12 cellular contexts compared by ENCODE assay signal in the genomic region with DNA sequence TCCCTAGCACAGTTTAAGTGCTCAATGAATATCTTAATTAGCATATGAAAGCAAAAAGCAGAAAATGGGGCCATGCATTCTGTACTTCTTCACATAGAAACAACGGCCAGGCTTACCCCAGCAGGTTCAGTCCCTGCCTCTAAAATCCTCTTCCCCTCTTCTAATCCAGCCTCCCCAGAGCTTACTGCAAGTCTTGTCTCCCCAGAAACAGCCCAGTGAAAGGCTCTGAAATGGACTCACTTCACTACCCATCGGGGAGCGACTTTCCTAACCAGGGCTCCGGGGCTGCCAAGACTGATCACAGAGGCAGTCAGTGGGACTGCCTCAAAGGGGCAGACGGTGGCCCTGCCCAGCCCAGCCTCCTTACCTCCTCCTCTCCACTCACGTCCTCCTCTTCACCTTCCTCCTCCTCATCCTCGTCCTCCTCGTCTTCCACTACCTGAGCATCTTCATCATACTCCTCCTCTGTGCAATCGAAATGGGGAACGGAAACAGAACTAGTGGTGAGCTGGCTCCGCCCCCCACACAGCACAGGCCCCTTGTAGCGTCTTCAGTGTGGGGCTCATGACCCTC. TPM values are rescaled to one million over a fixed set of nuclear protein-coding genes. Genes with fewer than 3 reads are reported as not detected.
DNase-seq lines count a peak whose midpoint lies in the region; ATAC-seq lines count a peak whose summit lies in the region.
"Had no signal": no experiment of that assay in that cellular context is flagged by ENCODE, and none has a peak within 500 bp of the region (broad histone marks: within the 10 kb centered on the region; RNA-seq: fewer than 3 reads in every experiment).

No MANE protein-coding gene starts in this region.

- no peak overlapping the region for H3K4me3 ChIP-seq in subcutaneous abdominal adipose tissue (ENCODE audit: low read depth in 1 of 5, low read length in 5 of 5)

- peaks cover 6 to 21% (median 12%) of the 10 kb centered on the region in 5 donors for H3K4me1 ChIP-seq in subcutaneous abdominal adipose tissue (ENCODE audit: control insufficient read depth in 5 of 5, insufficient read depth in 5 of 5, low read length in 5 of 5)

- H3K9me3 Mint-ChIP-seq in activated T-cell treated with anti-CD3 and anti-CD28 coated beads, Interleukin-2, amount 50 U/mL, for 4 hours, result no peaks in the 10 kb centered on the region
- H3K9me3 Mint-ChIP-seq in activated CD4-positive, alpha-beta memory T cell treated with anti-CD3 and anti-CD28 coated beads for 36 hours, result no peaks in the 10 kb centered on the region
- H3K9me3 Mint-ChIP-seq in immature natural killer cell, result no peaks in the 10 kb centered on the region

- peaks cover 30% of the 10 kb centered on the region for H3K4me1 Mint-ChIP-seq in activated T-cell treated with anti-CD3 and anti-CD28 coated beads, Interleukin-2, amount 50 U/mL, for 4 hours (ENCODE audit: low read depth)
- H3K4me1 Mint-ChIP-seq in activated CD4-positive, alpha-beta memory T cell treated with anti-CD3 and anti-CD28 coated beads for 36 hours (ENCODE audit: low read depth), result peaks cover 23% of the 10 kb centered on the region
- peaks cover 68 to 76% of the 10 kb centered on the region in 2 donors for H3K4me1 Mint-ChIP-seq in immature natural killer cell

- peak overlapping the region; percentile 19 for H3K4me3 Mint-ChIP-seq in activated T-cell treated with anti-CD3 and anti-CD28 coated beads, Interleukin-2, amount 50 U/mL, for 4 hours
- H3K4me3 Mint-ChIP-seq in activated CD4-positive, alpha-beta memory T cell treated with anti-CD3 and anti-CD28 coated beads for 36 hours, result no peak overlapping the region
- H3K4me3 Mint-ChIP-seq in immature natural killer cell, result peak overlapping the region; percentile 48 to 78 (median 75)

- intact Hi-C loops in activated CD4-positive, alpha-beta memory T cell treated with anti-CD3 and anti-CD28 coated beads for 36 hours (cut with micrococcal nuclease), result loop anchor here (1.0 kb wide), 5 partner anchors 9 to 94 kb away; no protein-coding TSS in a partner anchor

- H3K9ac ChIP-seq in subcutaneous abdominal adipose tissue (ENCODE audit: low read length in 5 of 5), result no peak overlapping the region

- H3K27me3 Mint-ChIP-seq in activated T-cell treated with anti-CD3 and anti-CD28 coated beads, Interleukin-2, amount 50 U/mL, for 4 hours (ENCODE audit: low read depth), result no peaks in the 10 kb centered on the region
- no peaks in the 10 kb centered on the region for H3K27me3 Mint-ChIP-seq in activated CD4-positive, alpha-beta memory T cell treated with anti-CD3 and anti-CD28 coated beads for 36 hours
- H3K27me3 Mint-ChIP-seq in immature natural killer cell (ENCODE audit: low read depth in 3 of 3), result peaks cover 0 to 4% (median 4%) of the 10 kb centered on the region in 3 donors

- H3K27ac ChIP-seq in subcutaneous abdominal adipose tissue (ENCODE audit: low read depth, low read length), result peak overlapping the region; percentile 55

- H3K27ac Mint-ChIP-seq in activated CD4-positive, alpha-beta memory T cell treated with anti-CD3 and anti-CD28 coated beads for 36 hours, result peak overlapping the region; percentile 88
- H3K27ac Mint-ChIP-seq in immature natural killer cell, result peak overlapping the region; percentile 51 to 93 (median 82)

- ATAC-seq in activated T-cell treated with anti-CD3 and anti-CD28 coated beads, Interleukin-2, amount 50 U/mL, for 4 hours, result no peak
- no peak for ATAC-seq in GM21737 (IDR thresholded peaks at IDR 0.05; ENCODE audit: unreplicated experiment)

- POLR2A ChIA-PET in activated CD4-positive, alpha-beta memory T cell treated with anti-CD3 and anti-CD28 coated beads for 36 hours (lab: Charles Lee), result interaction anchor here (0.6 to 3.0 kb wide), 3 partner anchors 34 to 37 kb away, joined by 3 to 7 read pairs (median 3); no protein-coding TSS in a partner anchor

- H3K36me3 Mint-ChIP-seq in activated T-cell treated with anti-CD3 and anti-CD28 coated beads, Interleukin-2, amount 50 U/mL, for 4 hours (ENCODE audit: insufficient read depth), result peaks cover 44% of the 10 kb centered on the region
- peaks cover 52% of the 10 kb centered on the region for H3K36me3 Mint-ChIP-seq in activated CD4-positive, alpha-beta memory T cell treated with anti-CD3 and anti-CD28 coated beads for 36 hours
- peaks cover 17 to 31% (median 17%) of the 10 kb centered on the region in 3 donors for H3K36me3 Mint-ChIP-seq in immature natural killer cell

- H3K27me3 ChIP-seq in subcutaneous abdominal adipose tissue (ENCODE audit: control insufficient read depth in 5 of 5, insufficient read depth in 4 of 5, low read length in 5 of 5), result no peaks in the 10 kb centered on the region

- peaks cover 0 to 76% (median 57%) of the 10 kb centered on the region in 5 donors for H3K36me3 ChIP-seq in subcutaneous abdominal adipose tissue (ENCODE audit: control insufficient read depth in 5 of 5, insufficient read depth in 5 of 5, low read length in 5 of 5)

- no peaks in the 10 kb centered on the region for H3K9me3 ChIP-seq in subcutaneous abdominal adipose tissue (ENCODE audit: control insufficient read depth in 5 of 5, low read length in 5 of 5)

- CTCF ChIA-PET in activated CD4-positive, alpha-beta memory T cell treated with anti-CD3 and anti-CD28 coated beads for 36 hours (lab: Charles Lee), result interaction anchor here (0.9 to 5.2 kb wide), 8 partner anchors 12 to 403 kb away, joined by 3 to 58 read pairs (median 8); no protein-coding TSS in a partner anchor

- in situ Hi-C loops in ACHN (cut with HindIII; ENCODE audit: low pct_ligation_motif_present, low pct_unique_long_range_greater_than_20kb, low sequenced_read_pairs), result no loop called here

- no peak for DNase-seq in activated T-cell treated with anti-CD3 and anti-CD28 coated beads, Interleukin-2, amount 50 U/mL, for 4 hours
- DNase-seq in activated T-cell treated with anti-CD3 and anti-CD28 coated beads for 4 hours (no peak), immature natural killer cell (no peak), ACHN (no peak), SKM-1 treated with dmso at 0.1 percent for 144 hours (lab: John Stamatoyannopoulos, UW; ENCODE audit: unreplicated experiment) (no peak)
- no peak for DNase-seq in activated CD4-positive, alpha-beta memory T cell treated with anti-CD3 and anti-CD28 coated beads for 36 hours
- DNase-seq: cerebellar nuclear complex, DND-41, OCI-M1, T-helper 9 cell had no signal

RNA-seq across cellular contexts. Expression of a gene that starts 38.0 kb away (rescaled TPM):
- total RNA-seq in activated T-cell treated with anti-CD3 and anti-CD28 coated beads, Interleukin-2, amount 50 U/mL, for 4 hours, result 100 to 1,000 TPM; 260 to 273 (median 263) TPM
- total RNA-seq in activated CD4-positive, alpha-beta memory T cell treated with anti-CD3 and anti-CD28 coated beads for 36 hours, result 100 to 1,000 TPM; 190 to 204 TPM
- polyA plus RNA-seq in immature natural killer cell, result 100 to 1,000 TPM in 1 of 3 donors, 10 to 100 TPM in 2; 76.3 to 147 (median 85.2) TPM
